ENCODE assay signal across 29 cellular contexts in genomic region chr4:31383767-31384166, GRCh38.
"Had no signal": no experiment of that assay in that cellular context is flagged by ENCODE, and none has a peak within 500 bp of the region (broad histone marks: within the 10 kb centered on the region; RNA-seq: fewer than 3 reads in every experiment).

No MANE protein-coding gene starts in this region.

- H3K4me2 ChIP-seq: hepatocyte had no signal

- H3K4me1 ChIP-seq: esophagus muscularis mucosa, foreskin keratinocyte, gastroesophageal sphincter, heart right ventricle had no signal

- DNase-seq: activated CD4-positive, alpha-beta T cell treated with anti-CD3 and anti-CD28 coated beads for 1 hour; activated CD4-positive, alpha-beta T cell treated with anti-CD3 and anti-CD28 coated beads for 48 hours; activated CD4-positive, alpha-beta T cell treated with anti-CD3 and anti-CD28 coated beads, Interleukin-2, amount 50 U/mL, for 1 hour; activated CD4-positive, alpha-beta T cell treated with anti-CD3 and anti-CD28 coated beads, Interleukin-2, amount 50 U/mL, for 48 hours; activated CD8-positive, alpha-beta memory T cell treated with anti-CD3 and anti-CD28 coated beads for 24 hours; activated CD8-positive, alpha-beta T cell treated with anti-CD3 and anti-CD28 coated beads for 36 hours; activated effector memory CD4-positive, alpha-beta T cell treated with Interleukin-2 at 50 U/mL for 16 hours; activated gamma-delta T cell treated with Interleukin-2 at 50 U/mL for 16 hours; activated naive CD4-positive, alpha-beta T cell treated with anti-CD3 and anti-CD28 coated beads, Interleukin-2, amount 50 U/mL, for 16 hours; activated naive CD4-positive, alpha-beta T cell treated with Interleukin-2 at 50 U/mL for 16 hours; activated T-cell treated with anti-CD3 and anti-CD28 coated beads, Interleukin-2, amount 50 U/mL, for 4 hours; amniotic stem cell; anterior cingulate cortex; brain microvascular endothelial cell; dermis blood vessel endothelial cell; effector CD4-positive, alpha-beta T cell; effector memory CD8-positive, alpha-beta T cell; erythroblast; foreskin keratinocyte; heart right ventricle had no signal

- ATAC-seq: activated CD8-positive, alpha-beta T cell treated with anti-CD3 and anti-CD28 coated beads for 36 hours; activated T-cell treated with anti-CD3 and anti-CD28 coated beads, Interleukin-2, amount 50 U/mL, for 4 hours; activated T-helper 17 cell treated with anti-CD3 and anti-CD28 coated beads, Interleukin-2, amount 50 U/mL, for 72 hours; effector memory CD8-positive, alpha-beta T cell; foreskin keratinocyte; gastroesophageal sphincter; heart right ventricle; WTC11 had no signal

- H3K27me3 ChIP-seq: brain microvascular endothelial cell, esophagus muscularis mucosa, foreskin keratinocyte, gastroesophageal sphincter, heart right ventricle, hepatocyte had no signal

- H3K4me3 Mint-ChIP-seq: activated CD8-positive, alpha-beta T cell treated with anti-CD3 and anti-CD28 coated beads for 36 hours; activated naive CD8-positive, alpha-beta T cell; activated T-cell treated with anti-CD3 and anti-CD28 coated beads, Interleukin-2, amount 50 U/mL, for 4 hours; activated T-helper 17 cell treated with anti-CD3 and anti-CD28 coated beads, Interleukin-2, amount 50 U/mL, for 72 hours; central memory CD8-positive, alpha-beta T cell; effector memory CD8-positive, alpha-beta T cell; WTC11 had no signal

- H3K27ac ChIP-seq: brain microvascular endothelial cell, coronary artery, esophagus muscularis mucosa, foreskin keratinocyte, gastroesophageal sphincter, heart right ventricle, hepatocyte, VCaP had no signal

- H3K4me3 ChIP-seq: coronary artery, esophagus muscularis mucosa, gastroesophageal sphincter, heart right ventricle, hepatocyte had no signal

- H3K79me2 ChIP-seq: hepatocyte had no signal

- H3K9me3 ChIP-seq: esophagus muscularis mucosa, gastroesophageal sphincter, heart right ventricle had no signal

- H3K27ac Mint-ChIP-seq: activated CD8-positive, alpha-beta T cell treated with anti-CD3 and anti-CD28 coated beads for 36 hours; activated naive CD8-positive, alpha-beta T cell; activated T-helper 17 cell treated with anti-CD3 and anti-CD28 coated beads, Interleukin-2, amount 50 U/mL, for 72 hours; effector memory CD8-positive, alpha-beta T cell; WTC11 had no signal

- H3K4me1 Mint-ChIP-seq: activated T-helper 17 cell treated with anti-CD3 and anti-CD28 coated beads, Interleukin-2, amount 50 U/mL, for 72 hours; central memory CD8-positive, alpha-beta T cell; WTC11 had no signal

- H3K36me3 Mint-ChIP-seq: activated naive CD8-positive, alpha-beta T cell; WTC11 had no signal

- H3K27me3 Mint-ChIP-seq: activated CD8-positive, alpha-beta T cell treated with anti-CD3 and anti-CD28 coated beads for 36 hours; activated naive CD8-positive, alpha-beta T cell; activated T-helper 17 cell treated with anti-CD3 and anti-CD28 coated beads, Interleukin-2, amount 50 U/mL, for 72 hours; central memory CD8-positive, alpha-beta T cell; effector memory CD8-positive, alpha-beta T cell had no signal

- H2AFZ ChIP-seq: hepatocyte had no signal

- H3K36me3 ChIP-seq: brain microvascular endothelial cell, esophagus muscularis mucosa, gastroesophageal sphincter, heart right ventricle had no signal

- H3K9me3 Mint-ChIP-seq: activated T-helper 17 cell treated with anti-CD3 and anti-CD28 coated beads, Interleukin-2, amount 50 U/mL, for 72 hours; WTC11 had no signal
